ENCODE assay signal across 19 cellular contexts in the genomic region with DNA sequence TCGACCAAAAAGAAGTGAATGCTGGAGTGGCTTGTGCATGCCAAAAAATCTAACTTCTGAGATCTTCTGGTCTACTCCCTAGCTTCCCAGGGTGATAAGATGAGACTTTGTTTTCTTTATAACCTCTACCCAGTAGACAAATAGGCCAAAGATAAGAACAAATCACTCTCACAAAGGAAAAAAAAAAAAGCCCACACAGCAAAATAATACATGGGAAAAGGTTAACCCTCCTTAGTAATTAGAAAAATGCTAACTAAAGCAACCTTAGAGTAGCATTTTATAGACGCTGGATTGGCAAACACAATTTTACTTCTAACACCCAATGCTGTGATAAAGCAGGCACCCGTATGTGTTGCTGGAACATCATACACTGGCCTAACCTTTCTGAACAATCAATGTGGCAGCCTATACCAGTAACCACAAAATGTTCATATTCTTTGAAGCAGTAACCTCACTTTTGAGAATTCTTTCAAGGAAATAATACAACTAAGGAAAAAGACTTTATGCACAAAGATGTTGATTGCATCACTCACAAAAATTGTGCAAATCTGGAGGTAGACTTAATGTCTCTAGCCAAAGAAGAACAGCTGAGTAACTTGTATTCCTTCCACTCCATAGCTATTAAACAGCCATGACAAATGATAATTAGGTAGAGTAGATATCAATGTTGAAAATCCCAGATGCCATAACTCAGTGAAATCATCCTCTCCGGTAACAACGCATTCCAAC.
DNase-seq lines count a peak whose midpoint lies in the region; ATAC-seq and TF ChIP-seq lines count a peak whose summit lies in the region.
"Had no signal": no experiment of that assay in that cellular context is flagged by ENCODE, and none has a peak within 500 bp of the region (broad histone marks: within the 10 kb centered on the region; RNA-seq: fewer than 3 reads in every experiment).

No MANE protein-coding gene starts in this region.

- peak overlapping the region; percentile 38 for H3K27ac ChIP-seq in right cardiac atrium (ENCODE audit: low read length)
- H3K27ac ChIP-seq: GM23248, HL-60 had no signal

- no peak overlapping the region for H3K4me3 Mint-ChIP-seq in progenitor cell of endocrine pancreas (ENCODE audit: low read depth)
- H3K4me3 Mint-ChIP-seq: CD14-positive monocyte had no signal

- H3K9me3 ChIP-seq in right cardiac atrium (ENCODE audit: control insufficient read depth, low read length) (no peaks in the 10 kb centered on the region), MG63 (no peaks in the 10 kb centered on the region)
- H3K9me3 ChIP-seq: HAP-1 had no signal

- H3K4me1 ChIP-seq in right cardiac atrium (ENCODE audit: control insufficient read depth, insufficient read depth, low read length), result no peaks in the 10 kb centered on the region
- H3K4me1 ChIP-seq: HAP-1 had no signal

- no peaks in the 10 kb centered on the region for H3K9me3 Mint-ChIP-seq in progenitor cell of endocrine pancreas (ENCODE audit: low read depth)

- H3K27me3 ChIP-seq in right cardiac atrium (ENCODE audit: control insufficient read depth, insufficient read depth), result no peaks in the 10 kb centered on the region
- no peaks in the 10 kb centered on the region for H3K27me3 ChIP-seq in MG63

- no peaks in the 10 kb centered on the region for H3K27me3 Mint-ChIP-seq in progenitor cell of endocrine pancreas

- no peak for ATAC-seq in right cardiac atrium
- ATAC-seq in left cardiac atrium, result no peak

- H3K4me3 ChIP-seq in right cardiac atrium (ENCODE audit: low read length) (no peak overlapping the region), choroid plexus epithelial cell (ENCODE audit: low read depth, low read length) (no peak overlapping the region), MG63 (no peak overlapping the region)
- H3K4me3 ChIP-seq: GM23248, HAP-1 had no signal

- peaks cover 24% of the 10 kb centered on the region for H3K4me1 Mint-ChIP-seq in progenitor cell of endocrine pancreas (ENCODE audit: low read depth)
- H3K4me1 Mint-ChIP-seq: CD14-positive monocyte had no signal

- intact Hi-C loops in right cardiac atrium (cut with DNase I) (no loop called here), left cardiac atrium (cut with DNase I) (loop anchor here in 1 of 2 donors (5.0 to 10.0 kb wide), 2 partner anchors 36 to 117 kb away; a partner anchor contains a TSS)

- TF ChIP-seq CTCF in choroid plexus epithelial cell (conservative IDR thresholded peaks at IDR 0.05; ENCODE audit: low read depth, low read length) (no peak), progenitor cell of endocrine pancreas (IDR thresholded peaks at IDR 0.05; ENCODE audit: unreplicated experiment) (no peak)

- H3K27ac Mint-ChIP-seq in progenitor cell of endocrine pancreas, result peak overlapping the region; percentile 68

- DNase-seq in right cardiac atrium (no peak), left cardiac atrium (no peak), choroid plexus epithelial cell (ENCODE audit: low read depth) (peak; percentile 61), progenitor cell of endocrine pancreas (ENCODE audit: low spot score, unreplicated experiment) (no peak), islet precursor cell (no peak), midbrain (lab: John Stamatoyannopoulos, UW) (no peak), MG63 (no peak)
- DNase-seq: GM23248, MV-4-11, NCI-H1105 treated with DMSO at 0.1 percent for 48 hours, NCI-H1694, NCI-H2081, NCI-H2171 treated with DMSO at 0.1 percent for 48 hours, NCI-H446 treated with DMSO at 0.1 percent for 48 hours, NCI-H526 treated with DMSO at 0.1 percent for 48 hours, OCI-M1 had no signal

- H3K36me3 ChIP-seq in MG63, result no peaks in the 10 kb centered on the region
- H3K36me3 ChIP-seq: HAP-1 had no signal

- 54% methylated on average over 5 of the region's 5 CpGs for WGBS in right cardiac atrium

- H3K36me3 Mint-ChIP-seq in progenitor cell of endocrine pancreas (ENCODE audit: insufficient read depth), result no peaks in the 10 kb centered on the region
- H3K36me3 Mint-ChIP-seq: CD14-positive monocyte had no signal
